24 cellular contexts compared by ENCODE assay signal in the genomic region with DNA sequence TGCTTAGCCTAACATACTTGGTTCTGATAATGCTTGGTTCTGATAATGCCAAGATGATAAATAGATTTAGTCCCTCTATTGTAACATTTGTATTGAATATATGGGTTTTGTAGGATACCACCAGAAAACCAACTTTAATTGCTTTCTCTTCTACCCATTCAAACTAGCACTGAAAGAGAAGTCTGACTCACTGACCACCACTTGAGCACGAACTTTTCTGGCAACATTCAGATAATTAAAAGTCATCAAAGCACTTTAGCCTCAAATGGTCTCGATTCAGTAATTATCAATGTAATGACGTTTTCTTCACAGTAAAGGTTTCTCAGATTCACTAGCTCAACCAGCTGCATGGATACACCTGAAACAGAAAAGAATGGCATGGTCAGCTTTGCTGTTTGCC.
A peak's percentile ranks its signal among the peaks of the same experiment; 100 is the strongest.
DNase-seq lines count a peak whose midpoint lies in the region; ATAC-seq and TF ChIP-seq lines count a peak whose summit lies in the region.
"Had no signal": no experiment of that assay in that cellular context is flagged by ENCODE, and none has a peak within 500 bp of the region (broad histone marks: within the 10 kb centered on the region; RNA-seq: fewer than 3 reads in every experiment).

No MANE protein-coding gene starts in this region.

- H3K27me3 ChIP-seq in hepatocyte (no peaks in the 10 kb centered on the region), testis (no peaks in the 10 kb centered on the region)
- H3K27me3 ChIP-seq: gastroesophageal sphincter, transverse colon had no signal

- H3K9me2 ChIP-seq in hepatocyte (replicated peaks; ENCODE audit: insufficient read depth), result no peaks in the 10 kb centered on the region

- no peaks in the 10 kb centered on the region for H4K20me1 ChIP-seq in hepatocyte (ENCODE audit: insufficient read depth, poor library complexity, severe bottlenecking)

- intact Hi-C loops in testis (cut with DNase I; ENCODE audit: low total_unique reads), result no loop called here

- H3K36me3 ChIP-seq in hepatocyte (replicated peaks; ENCODE audit: insufficient read depth, low read depth) (no peaks in the 10 kb centered on the region), testis (ENCODE audit: low read depth, missing control alignments) (no peaks in the 10 kb centered on the region)
- H3K36me3 ChIP-seq: gastroesophageal sphincter, transverse colon had no signal

- no peak overlapping the region for H3K4me2 ChIP-seq in hepatocyte
- H3K4me2 ChIP-seq: GM23338 had no signal

- TF ChIP-seq CTCF in hepatocyte (IDR thresholded peaks at IDR 0.05; ENCODE audit: poor library complexity), result no peak
- TF ChIP-seq CTCF in testis (IDR thresholded peaks at IDR 0.05), result no peak

- no peak overlapping the region for H3K27ac ChIP-seq in hepatocyte
- no peak overlapping the region for H3K27ac ChIP-seq in testis
- H3K27ac ChIP-seq: epithelial cell of prostate, gastroesophageal sphincter, transverse colon, VCaP had no signal

- no peaks in the 10 kb centered on the region for H3K9me3 ChIP-seq in hepatocyte (ENCODE audit: low read depth)
- H3K9me3 ChIP-seq in testis, result no peaks in the 10 kb centered on the region
- H3K9me3 ChIP-seq: gastroesophageal sphincter, transverse colon had no signal

- WGBS in hepatocyte (ENCODE audit: low lambda C conversion rate, missing lambda C conversion rate), result 91% methylated on average over 3 of the region's 3 CpGs
- 85 to 88% methylated on average over 3 of the region's 3 CpGs for WGBS in testis, 2 donors

- no peaks in the 10 kb centered on the region for H3K4me1 ChIP-seq in hepatocyte (ENCODE audit: insufficient read depth)
- H3K4me1 ChIP-seq in testis, result no peaks in the 10 kb centered on the region

- no peak for TF ChIP-seq POLR2A in testis (IDR thresholded peaks at IDR 0.05)

- H3K4me3 ChIP-seq in hepatocyte, result no peak overlapping the region
- no peak overlapping the region for H3K4me3 ChIP-seq in testis
- H3K4me3 ChIP-seq: gastroesophageal sphincter, GM23338, transverse colon had no signal

- H3K79me2 ChIP-seq in hepatocyte, result no peaks in the 10 kb centered on the region

- peak; percentile 16 for DNase-seq in AG08395 (ENCODE audit: low spot score)
- DNase-seq in RPMI7951 (ENCODE audit: low read depth), result peak; percentile 64
- DNase-seq in kidney glomerular epithelial cell (lab: John Stamatoyannopoulos, UW), result peak; percentile 42
- DNase-seq in hepatocyte (ENCODE audit: low spot score), result no peak
- no peak for DNase-seq in testis
- DNase-seq in cerebellum (ENCODE audit: low spot score), result no peak
- DNase-seq: activated CD4-positive, alpha-beta memory T cell treated with anti-CD3 and anti-CD28 coated beads, Interleukin-2, amount 10 ng/mL, durations not matched to agents 7 days and 5 days; activated T-cell treated with anti-CD3 and anti-CD28 coated beads, Interleukin-2, amount 50 U/mL, for 48 hours; GDM1; left ventricle myocardium superior; NCI-H187 treated with DMSO at 0.1 percent for 48 hours; NCI-H446 treated with DMSO at 0.1 percent for 48 hours; SHP77; stimulated activated CD4-positive, alpha-beta T cell treated with anti-CD3 and anti-CD28 coated beads, Interleukin-12 subunit alpha, Interleukin-12 subunit beta, amount 100 ng/mL, for 4 hours; stimulated activated naive CD4-positive, alpha-beta T cell; T-helper 1 cell; transverse colon had no signal

- ATAC-seq in GM18511 (IDR thresholded peaks at IDR 0.05; ENCODE audit: unreplicated experiment) (peak; percentile 44), HG03095 (IDR thresholded peaks at IDR 0.05; ENCODE audit: unreplicated experiment) (no peak)
- ATAC-seq: activated naive CD4-positive, alpha-beta T cell treated with anti-CD3 and anti-CD28 coated beads, Interleukin-2, amount 50 U/mL, for 72 hours; gastroesophageal sphincter; GM23338; left ventricle myocardium superior had no signal

- H2AFZ ChIP-seq in hepatocyte, result no peak overlapping the region
- H2AFZ ChIP-seq: GM23338 had no signal

Comparison
In these comparisons a context has a peak if more than half of its experiments do, and no peak if none do; other contexts are left out.
1. DNase-seq: peak in AG08395 (single experiment), RPMI7951 (single experiment) and kidney glomerular epithelial cell (single experiment); none in hepatocyte (single experiment), testis (single experiment) and cerebellum (single experiment).